14 cellular contexts compared by ENCODE assay signal in the genomic region with DNA sequence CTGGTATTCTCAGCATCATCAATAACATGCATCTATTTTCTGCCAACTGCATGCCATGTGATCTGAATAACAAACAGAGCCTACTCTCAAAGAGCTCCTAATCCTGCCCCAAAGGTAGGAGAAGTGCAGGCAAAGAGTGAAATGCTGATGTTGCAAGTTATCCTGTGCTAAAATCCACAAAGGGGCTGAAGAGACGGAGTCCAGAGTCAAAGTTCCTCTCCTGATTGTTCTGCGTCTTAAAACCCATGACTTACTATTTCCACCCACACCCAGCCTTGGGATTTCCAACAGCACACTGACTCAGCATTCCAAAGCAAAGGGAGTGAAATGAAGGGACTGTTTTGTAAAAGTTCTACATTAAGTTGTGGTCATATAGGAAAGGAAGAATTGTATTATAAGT. TPM values are rescaled to one million over a fixed set of nuclear protein-coding genes. Genes with fewer than 3 reads are reported as not detected.
DNase-seq lines count a peak whose midpoint lies in the region; ATAC-seq, FAIRE-seq and TF ChIP-seq lines count a peak whose summit lies in the region.
"Had no signal": no experiment of that assay in that cellular context is flagged by ENCODE, and none has a peak within 500 bp of the region (broad histone marks: within the 10 kb centered on the region; RNA-seq: fewer than 3 reads in every experiment).

No MANE protein-coding gene starts in this region.

- H3K23ac ChIP-seq in IMR-90 (ENCODE audit: low read depth, low read length), result no peak overlapping the region

- no peak overlapping the region for H2BK120ac ChIP-seq in IMR-90 (ENCODE audit: low read depth, low read length)

- H3K9me1 ChIP-seq in IMR-90 (ENCODE audit: insufficient read depth, low read length), result no peaks in the 10 kb centered on the region

- BruUV-seq in IMR-90 (replicated peaks; lab: Mats Ljungman, UMichigan), result no TSS peak

- ATAC-seq in A549, result no peak
- peak; percentile 35; the same call in 1 of the 2 replicates for ATAC-seq in IMR-90 (ENCODE audit: low read depth)
- peak; percentile 60 for ATAC-seq in left lobe of liver
- ATAC-seq in HG03095 (IDR thresholded peaks at IDR 0.05; ENCODE audit: unreplicated experiment), result no peak
- ATAC-seq: activated CD4-positive, CD25-positive, alpha-beta regulatory T cell treated with anti-CD3 and anti-CD28 coated beads, Interleukin-2, amount 50 U/mL, for 24 hours had no signal

- peak in 1 of 2 experiments; percentile 37 for DNase-seq in A549 (ENCODE audit: low read depth in 1 of 2, low spot score in 1 of 2)
- peak; percentile 37 for DNase-seq in IMR-90
- DNase-seq in dedifferentiated amniotic fluid mesenchymal stem cell (ENCODE audit: extremely low spot score), result peak; percentile 88
- no peak for DNase-seq in left lobe of liver (ENCODE audit: low spot score)
- DNase-seq in D341Med (ENCODE audit: low spot score), result no peak
- no peak for DNase-seq in stimulated activated CD4-positive, alpha-beta T cell treated with anti-CD3 and anti-CD28 coated beads, Interleukin-15, amount 100 ng/mL, for 24 hours
- no peak for DNase-seq in mesenteric fat pad (ENCODE audit: low spot score)
- DNase-seq: activated naive CD4-positive, alpha-beta T cell treated with anti-CD3 and anti-CD28 coated beads, Interleukin-2, amount 50 U/mL, for 16 hours; HFFc6; NCI-H510A; SJCRH30 had no signal

- no peak overlapping the region for H3K14ac ChIP-seq in IMR-90 (replicated peaks; ENCODE audit: low read depth, low read length)

- no peak overlapping the region for H4K91ac ChIP-seq in IMR-90 (ENCODE audit: insufficient read depth, low read depth, low read length)

- H3K9ac ChIP-seq in IMR-90 (ENCODE audit: low read depth, low read length), result no peak overlapping the region

- no peak overlapping the region for H2AK9ac ChIP-seq in IMR-90 (replicated peaks; ENCODE audit: low read depth, low read length, poor library complexity)

- no peaks in the 10 kb centered on the region for H3K79me1 ChIP-seq in IMR-90 (ENCODE audit: low read depth in 1 of 2, low read length in 2 of 2)

- no peak overlapping the region for H3K4me2 ChIP-seq in A549
- no peak overlapping the region for H3K4me2 ChIP-seq in IMR-90 (ENCODE audit: low read depth, low read length)

- CTCF ChIA-PET in A549 (lab: Yijun Ruan, JAX) (no interaction called here), IMR-90 (lab: Yijun Ruan, JAX) (no interaction called here)

- H3K4me1 ChIP-seq in A549 (0 out of 3 replicates have a peak, but pooled peaks cover 5% of the 10 kb centered on the region), IMR-90 (ENCODE audit: control insufficient read depth, insufficient read depth, low read length) (no peaks in the 10 kb centered on the region)

- H3K18ac ChIP-seq in IMR-90 (ENCODE audit: low read depth, low read length), result no peak overlapping the region

- no peak overlapping the region for H4K8ac ChIP-seq in IMR-90 (ENCODE audit: low read depth in 2 of 2, low read length in 2 of 2)

- H3K9me3 ChIP-seq in A549, result no peaks in the 10 kb centered on the region
- no peaks in the 10 kb centered on the region for H3K9me3 ChIP-seq in IMR-90 (ENCODE audit: control insufficient read depth, insufficient read depth, low read length)
- H3K9me3 ChIP-seq: SJCRH30 had no signal

- no peak overlapping the region for H2AFZ ChIP-seq in IMR-90 (replicated peaks; ENCODE audit: low read length, poor library complexity)

- no peaks in the 10 kb centered on the region for H3K36me3 ChIP-seq in IMR-90 (ENCODE audit: control insufficient read depth, insufficient read depth, low read length)
- H3K36me3 ChIP-seq: SJCRH30 had no signal

- TF ChIP-seq CTCF in A549 (IDR thresholded peaks at IDR 0.05), result no peak
- TF ChIP-seq CTCF in IMR-90 (conservative IDR thresholded peaks at IDR 0.05; ENCODE audit: low read depth, low read length), result no peak

- POLR2A ChIA-PET in A549 (lab: Yijun Ruan, JAX) (no interaction called here), IMR-90 (lab: Charles Lee; ENCODE audit: unreplicated experiment) (no interaction called here)

- FAIRE-seq in A549 (lab: Jason Lieb, UNC), result no peak

- no peaks in the 10 kb centered on the region for H4K20me1 ChIP-seq in IMR-90 (ENCODE audit: insufficient read depth, low read length)

- no peak for TF ChIP-seq RAD21 in A549 (conservative IDR thresholded peaks at IDR 0.05 in 1 of 2, IDR thresholded peaks at IDR 0.05 in 1 of 2)
- TF ChIP-seq RAD21 in IMR-90 (IDR thresholded peaks at IDR 0.05; ENCODE audit: low read length), result no peak

- intact Hi-C loops in IMR-90 (cut with micrococcal nuclease), result no loop called here

- in situ Hi-C loops in IMR-90 (cut with MboI; ENCODE audit: low sequenced_read_pairs), result no loop called here

- 25% methylated on average over 2 of the region's 2 CpGs for WGBS in A549 (ENCODE audit: missing lambda C conversion rate)
- no CpG with 5 or more reads among the region's 2 CpGs for WGBS in IMR-90 (ENCODE audit: extremely low coverage in 2 of 2, insufficient read length in 1 of 2), 2 experiments

- no peak overlapping the region for H3K4me3 ChIP-seq in A549
- no peak overlapping the region for H3K4me3 ChIP-seq in IMR-90 (ENCODE audit: insufficient read depth, low read depth, low read length)
- H3K4me3 ChIP-seq: SJCRH30 had no signal

- dilution Hi-C loops in IMR-90 (cut with HindIII; ENCODE audit: low sequenced_read_pairs, unreplicated experiment), result no loop called here

- H2AK5ac ChIP-seq in IMR-90 (ENCODE audit: low read depth, low read length), result no peak overlapping the region

- H2BK15ac ChIP-seq in IMR-90 (ENCODE audit: low read depth, low read length), result no peak overlapping the region

- no peaks in the 10 kb centered on the region for H3K27me3 ChIP-seq in IMR-90 (ENCODE audit: control insufficient read depth, insufficient read depth, low read length)
- H3K27me3 ChIP-seq: SJCRH30 had no signal

- H3K27ac ChIP-seq in A549 (no peak overlapping the region), IMR-90 (ENCODE audit: insufficient read depth, low read length) (no peak overlapping the region)
- H3K27ac ChIP-seq: SJCRH30 had no signal

- TF ChIP-seq POLR2A in A549 (IDR thresholded peaks at IDR 0.05; ENCODE audit: low read length) (no peak), IMR-90 (IDR thresholded peaks at IDR 0.05; ENCODE audit: low read depth, low read length) (no peak)

- H3K56ac ChIP-seq in IMR-90 (ENCODE audit: extremely low read depth, insufficient read depth, low read length), result no peak overlapping the region

- TF ChIP-seq EP300 in A549 (IDR thresholded peaks at IDR 0.05), result no peak

- no peak overlapping the region for H4K5ac ChIP-seq in IMR-90 (ENCODE audit: low read depth, low read length)

- H2BK5ac ChIP-seq in IMR-90 (ENCODE audit: low read depth, low read length, poor library complexity, severe bottlenecking), result no peak overlapping the region

- no peak overlapping the region for H2BK20ac ChIP-seq in IMR-90 (ENCODE audit: low read depth, low read length)

- H3K4ac ChIP-seq in IMR-90 (ENCODE audit: low read depth, low read length), result no peak overlapping the region

TF ChIP-seq in A549, 52 proteins besides CTCF, POLR2A, EP300 and RAD21:
- peak; percentile 87 for TF ChIP-seq MAFK (IDR thresholded peaks at IDR 0.05; ENCODE audit: partially characterized antibody)
- TF ChIP-seq CHD4 (IDR thresholded peaks at IDR 0.05; ENCODE audit: borderline replicate concordance), result no peak

TF ChIP-seq in IMR-90, 13 proteins besides CTCF, POLR2A, EP300 and RAD21:
- TF ChIP-seq NFE2L2 (IDR thresholded peaks at IDR 0.05; ENCODE audit: low read depth, low read length) (peak; percentile 34; the same call in 1 of the 2 replicates), ELK1 (IDR thresholded peaks at IDR 0.05; ENCODE audit: borderline replicate concordance, low read depth, low read length) (no peak), MAFK (IDR thresholded peaks at IDR 0.05; ENCODE audit: low read depth, low read length) (peak; percentile 62)

RNA-seq across cellular contexts. Expression of gene DAPL1, which starts 13.6 kb away (rescaled TPM):
- polyA plus RNA-seq in A549 (2011; rRNA removed) (not detected in 2 replicates), A549 (2017; fragmentation: RNase III; extraction: RNeasy Plus Mini Kit Qiagen cat#74134 plus additional on column Dnase treatment) (not detected in 3 replicates), IMR-90 (2012; rRNA removed) (not detected in 2 replicates)
- not detected in 2 replicates for polyA plus RNA-seq in A549 (2012; cell fraction: cytosol; rRNA removed)
- polyA plus RNA-seq in A549 (2012; cell fraction: nucleus; rRNA removed), result not detected in 2 replicates
- polyA minus RNA-seq in A549 (2011; rRNA and poly(A)+ RNA removed), result not detected in 2 replicates
- total RNA-seq in IMR-90 (2012; rRNA removed) (not detected in 2 replicates), left lobe of liver (not detected), mesenteric fat pad (not detected)
- polyA plus RNA-seq in IMR-90 (2012; cell fraction: cytosol; rRNA removed), result not detected in 2 replicates
- polyA plus RNA-seq in IMR-90 (2012; cell fraction: nucleus; rRNA removed; ENCODE audit: low replicate concordance), result not detected in 2 replicates
- total RNA-seq: HFFc6, liver, SJCRH30 had no signal

Comparison
In these comparisons a context has a peak if more than half of its experiments do, and no peak if none do; other contexts are left out.
1. ATAC-seq: peak in IMR-90 (single experiment) and left lobe of liver (single experiment); none in A549 (0 of 2) and HG03095 (single experiment).
2. DNase-seq: peak in IMR-90 (single experiment) and dedifferentiated amniotic fluid mesenchymal stem cell (single experiment); none in left lobe of liver (single experiment), D341Med (single experiment), stimulated activated CD4-positive, alpha-beta T cell treated with anti-CD3 and anti-CD28 coated beads, Interleukin-15, amount 100 ng/mL, for 24 hours (single experiment) and mesenteric fat pad (single experiment).